In genomic region chr19:13978721-13979191, GRCh38 we compare ENCODE assay signal across 6 cellular contexts. TPM values are rescaled to one million over a fixed set of nuclear protein-coding genes. Genes with fewer than 3 reads are reported as not detected.
DNase-seq lines count a peak whose midpoint lies in the region; ATAC-seq and TF ChIP-seq lines count a peak whose summit lies in the region.

No MANE protein-coding gene starts in this region.

- no peak overlapping the region for H3K9ac ChIP-seq in muscle layer of colon (ENCODE audit: low read length)

- TF ChIP-seq CTCF in CD8-positive, alpha-beta T cell (IDR thresholded peaks at IDR 0.05) = no peak
- no peak for TF ChIP-seq CTCF in brain microvascular endothelial cell (IDR thresholded peaks at IDR 0.05; ENCODE audit: low read depth, low read length, missing control alignments)

- in situ Hi-C loops in brain microvascular endothelial cell (cut with HindIII; ENCODE audit: low pct_ligation_motif_present, low sequenced_read_pairs) = no loop called here

- no peaks in the 10 kb centered on the region for H3K27me3 Mint-ChIP-seq in CD8-positive, alpha-beta T cell (ENCODE audit: low read depth)

- H3K27ac Mint-ChIP-seq in CD8-positive, alpha-beta T cell = no peak overlapping the region

- peak overlapping the region; percentile 51 for H3K4me3 Mint-ChIP-seq in CD8-positive, alpha-beta T cell

- peaks cover 12% of the 10 kb centered on the region for H3K36me3 Mint-ChIP-seq in CD8-positive, alpha-beta T cell

- H3K36me3 ChIP-seq in CD8-positive, alpha-beta T cell (ENCODE audit: insufficient read depth, low read length) = no peaks in the 10 kb centered on the region
- peaks cover 7% of the 10 kb centered on the region for H3K36me3 ChIP-seq in brain microvascular endothelial cell (replicated peaks)
- no peaks in the 10 kb centered on the region for H3K36me3 ChIP-seq in muscle layer of colon (ENCODE audit: insufficient read depth, low read length)

- H3K9me3 ChIP-seq in CD8-positive, alpha-beta T cell (ENCODE audit: low read length) = no peaks in the 10 kb centered on the region
- no peaks in the 10 kb centered on the region for H3K9me3 ChIP-seq in muscle layer of colon (ENCODE audit: low read length)

- CTCF ChIA-PET in CD8-positive, alpha-beta T cell (lab: Charles Lee) = interaction anchor here (0.7 to 2.0 kb wide), 5 partner anchors 15 to 116 kb away, joined by 3 to 6 read pairs (median 3); no protein-coding TSS in a partner anchor

- H3K9me3 Mint-ChIP-seq in CD8-positive, alpha-beta T cell = no peaks in the 10 kb centered on the region

- no peaks in the 10 kb centered on the region for H3K27me3 ChIP-seq in CD8-positive, alpha-beta T cell (ENCODE audit: insufficient read depth, low read length)
- H3K27me3 ChIP-seq in brain microvascular endothelial cell (replicated peaks) (no peaks in the 10 kb centered on the region), muscle layer of colon (ENCODE audit: control insufficient read depth in 1 of 2, insufficient read depth in 2 of 2, low read length in 2 of 2) (no peaks in the 10 kb centered on the region)

- intact Hi-C loops in CD8-positive, alpha-beta T cell (cut with DNase I, micrococcal nuclease) = no loop called here

- peak in 3 of 7 experiments; percentile 24 to 65 (median 40) for DNase-seq in CD8-positive, alpha-beta T cell
- no peak for DNase-seq in brain microvascular endothelial cell
- DNase-seq in ecto neural progenitor cell (ENCODE audit: low spot score) = no peak

- ATAC-seq in CD8-positive, alpha-beta T cell = peak; percentile 41
- ATAC-seq in HG02642 (IDR thresholded peaks at IDR 0.05; ENCODE audit: poor library complexity, unreplicated experiment) (no peak), HG02759 (IDR thresholded peaks at IDR 0.05; ENCODE audit: unreplicated experiment) (no peak)

- peak overlapping the region; percentile 29 for H3K27ac ChIP-seq in CD8-positive, alpha-beta T cell (ENCODE audit: low read depth, low read length)
- H3K27ac ChIP-seq in brain microvascular endothelial cell (no peak overlapping the region), muscle layer of colon (ENCODE audit: low read depth, low read length) (peak overlapping the region; percentile 34)

- H3K4me3 ChIP-seq in CD8-positive, alpha-beta T cell (ENCODE audit: low read depth, low read length) = peak overlapping the region; percentile 43
- H3K4me3 ChIP-seq in brain microvascular endothelial cell (ENCODE audit: low read depth, low read length) = peak overlapping the region; percentile 36
- H3K4me3 ChIP-seq in muscle layer of colon (ENCODE audit: low read depth in 1 of 2, low read length in 2 of 2) = peak overlapping the region; percentile 33 to 41

- H3K4me1 ChIP-seq in CD8-positive, alpha-beta T cell (ENCODE audit: insufficient read depth, low read length) = peaks cover 53% of the 10 kb centered on the region
- peaks cover 5% of the 10 kb centered on the region for H3K4me1 ChIP-seq in muscle layer of colon (ENCODE audit: insufficient read depth, low read length)

- POLR2A ChIA-PET in CD8-positive, alpha-beta T cell (lab: Charles Lee) = interaction anchor here (1.1 to 3.4 kb wide), 8 partner anchors 9 to 52 kb away, joined by 3 to 19 read pairs (median 5); partner anchors contain the start of genes DCAF15, IL27RA and RFX1

- H3K4me1 Mint-ChIP-seq in CD8-positive, alpha-beta T cell (ENCODE audit: low read depth) = peaks cover 45% of the 10 kb centered on the region

RNA-seq across cellular contexts. Expression of gene DCAF15, which starts 26.4 kb away (rescaled TPM):
- 100 to 1,000 TPM in 1 of 2 experiments, 10 to 100 TPM in 1; 86.5 to 101 TPM for total RNA-seq in CD8-positive, alpha-beta T cell

RNA-seq across cellular contexts. Expression of gene RFX1, which starts 27.4 kb away (rescaled TPM):
- total RNA-seq in CD8-positive, alpha-beta T cell = 10 to 100 TPM; 11.2 to 13.0 TPM

RNA-seq across cellular contexts. Expression of gene PODNL1, which starts 40.5 kb away (rescaled TPM):
- total RNA-seq in CD8-positive, alpha-beta T cell = not detected

RNA-seq across cellular contexts. Expression of gene RLN3, which starts 49.2 kb away (rescaled TPM):
- total RNA-seq in CD8-positive, alpha-beta T cell = not detected

RNA-seq across cellular contexts. Expression of gene IL27RA, which starts 52.8 kb away (rescaled TPM):
- 10 to 100 TPM; 25.4 to 25.7 TPM for total RNA-seq in CD8-positive, alpha-beta T cell
